8 cellular contexts compared by ENCODE assay signal in the genomic region with DNA sequence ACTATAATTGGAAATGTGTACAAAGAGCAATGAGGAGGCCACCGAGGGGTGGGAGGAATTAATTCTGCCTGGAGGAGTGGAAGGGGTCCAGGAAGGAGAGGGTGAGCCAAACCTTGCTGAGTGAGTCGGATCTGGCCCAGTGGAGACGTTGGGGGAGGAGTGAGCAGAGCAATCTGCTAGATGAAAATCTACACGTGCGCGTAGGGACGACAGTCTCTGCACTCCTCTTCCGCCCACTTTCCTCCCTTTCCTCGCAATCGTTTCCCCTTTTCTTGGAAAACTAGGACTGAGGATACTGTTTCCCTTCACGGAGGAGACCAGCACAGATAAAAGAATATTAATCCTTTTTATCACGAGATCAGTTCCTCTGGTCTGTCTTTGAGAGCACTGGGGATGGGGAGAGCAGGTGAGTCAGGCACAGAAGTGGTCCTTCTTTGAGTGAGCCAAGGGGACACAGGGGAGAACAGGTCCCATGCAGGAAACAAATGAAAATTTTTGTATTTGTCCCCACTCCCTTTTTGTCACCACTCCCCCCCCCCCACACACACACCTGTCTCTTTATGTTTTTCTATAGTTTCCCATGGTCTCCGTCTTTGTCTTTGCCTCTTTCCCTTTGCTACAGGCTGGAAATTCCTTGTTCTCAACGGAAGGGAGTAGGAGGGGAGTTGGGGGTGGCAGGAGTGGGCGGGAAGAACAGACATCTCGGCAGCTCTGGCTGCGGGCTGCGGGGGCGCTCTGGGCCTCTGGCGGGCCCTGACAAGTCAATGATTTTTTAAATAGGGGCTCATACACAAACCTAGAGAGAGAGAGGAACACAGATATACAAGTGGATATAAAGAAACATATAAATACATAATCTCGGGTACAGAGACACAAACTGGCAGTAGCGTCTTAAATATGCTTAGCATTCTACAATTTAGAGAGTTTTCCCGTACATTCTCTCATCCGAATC. TPM values are rescaled to one million over a fixed set of nuclear protein-coding genes. Genes with fewer than 3 reads are reported as not detected.
DNase-seq lines count a peak whose midpoint lies in the region; ATAC-seq and TF ChIP-seq lines count a peak whose summit lies in the region.

No MANE protein-coding gene starts in this region.

- no peaks in the 10 kb centered on the region for H3K9me3 ChIP-seq in HUES64 (ENCODE audit: insufficient read depth, low read depth, low read length)

- peak overlapping the region; percentile 60 for H3K9ac ChIP-seq in HUES64 (ENCODE audit: low read depth, low read length)

- H3K4me1 ChIP-seq in HUES64 (ENCODE audit: insufficient read depth, low read length): peaks cover 10% of the 10 kb centered on the region

- H3K36me3 ChIP-seq in HUES64 (ENCODE audit: insufficient read depth, low read length): peaks cover 7% of the 10 kb centered on the region

- 16% methylated on average over 23 of the region's 24 CpGs for WGBS in HUES64

- H3K27ac ChIP-seq in HUES64 (ENCODE audit: low read depth, low read length): peak overlapping the region; percentile 100

- H3K27me3 ChIP-seq in HUES64 (ENCODE audit: insufficient read depth, low read length): no peaks in the 10 kb centered on the region

- DNase-seq in DMS 273 treated with DMSO at 0.1 percent for 48 hours (lab: John Stamatoyannopoulos, UW) (peak; percentile 54), T-helper 2 cell (peak in 4 of 5 experiments; percentile 31 to 60 (median 38)), cardiac fibroblast (ENCODE audit: low read depth in 2 of 2) (peak; percentile 64 to 92), kidney glomerular epithelial cell (lab: John Stamatoyannopoulos, UW) (peak; percentile 67), cortex of kidney (lab: John Stamatoyannopoulos, UW) (no peak)
- peak; percentile 81 for DNase-seq in stimulated activated CD4-positive, alpha-beta T cell treated with anti-CD3 and anti-CD28 coated beads, Interleukin-2, amount 100 ng/mL, for 4 hours (ENCODE audit: low read depth)

- H3K4me3 ChIP-seq in HUES64 (ENCODE audit: low read length) (peak overlapping the region; percentile 80), cardiac fibroblast (replicated peaks in 1 of 2; ENCODE audit: low read depth in 2 of 2, low read length in 2 of 2) (peak overlapping the region; percentile 72 to 78)

- no peak for ATAC-seq in HG03565 (IDR thresholded peaks at IDR 0.05; ENCODE audit: unreplicated experiment)

- peak; percentile 35 for TF ChIP-seq CTCF in cardiac fibroblast (IDR thresholded peaks at IDR 0.05; ENCODE audit: low read depth, low read length)

RNA-seq across cellular contexts. Expression of gene NAB2, which starts 2.6 kb away (rescaled TPM):
- 16.1 TPM for polyA plus RNA-seq in HUES64 (2013, experiment 1 of 2)
- 20.5 TPM for polyA plus RNA-seq in HUES64 (2013, experiment 2 of 2)

RNA-seq across cellular contexts. Expression of gene NEMP1, which starts 7.7 kb away (rescaled TPM):
- 20.3 TPM for polyA plus RNA-seq in HUES64 (2013, experiment 1 of 2)
- 22.6 TPM for polyA plus RNA-seq in HUES64 (2013, experiment 2 of 2)

RNA-seq across cellular contexts. Expression of gene STAT6, which starts 24.9 kb away (rescaled TPM):
- 24.3 TPM for polyA plus RNA-seq in HUES64 (2013, experiment 1 of 2)
- polyA plus RNA-seq in HUES64 (2013, experiment 2 of 2): 28.5 TPM

RNA-seq across cellular contexts. Expression of gene MYO1A, which starts 36.3 kb away (rescaled TPM):
- 0.05 TPM for polyA plus RNA-seq in HUES64 (2013, experiment 1 of 2)
- not detected for polyA plus RNA-seq in HUES64 (2013, experiment 2 of 2)

RNA-seq across cellular contexts. Expression of gene LRP1, which starts 42.0 kb away (rescaled TPM):
- 30.2 TPM for polyA plus RNA-seq in HUES64 (2013, experiment 1 of 2)
- 32.8 TPM for polyA plus RNA-seq in HUES64 (2013, experiment 2 of 2)
